23 cellular contexts compared by ENCODE assay signal in the genomic region with DNA sequence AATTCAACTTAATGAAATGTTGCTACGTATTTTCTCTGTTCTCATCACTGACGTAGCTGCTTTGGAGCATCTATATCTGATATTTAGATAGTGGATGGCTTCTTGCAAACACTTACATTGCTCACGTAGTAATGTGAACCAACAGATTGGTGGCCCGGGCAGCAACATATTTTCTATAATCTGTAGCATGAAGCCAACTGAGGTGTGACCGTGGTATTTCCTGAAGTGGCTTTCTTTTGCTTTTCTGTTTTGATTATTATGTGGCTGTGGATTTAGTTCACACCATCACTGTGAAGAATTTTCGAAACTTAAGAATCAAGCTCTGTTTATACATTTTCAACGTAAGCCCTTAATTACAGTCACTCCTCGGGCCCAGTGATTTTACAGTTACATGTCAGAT.
DNase-seq lines count a peak whose midpoint lies in the region; ATAC-seq and FAIRE-seq lines count a peak whose summit lies in the region.
"Had no signal": no experiment of that assay in that cellular context is flagged by ENCODE, and none has a peak within 500 bp of the region (broad histone marks: within the 10 kb centered on the region; RNA-seq: fewer than 3 reads in every experiment).

No MANE protein-coding gene starts in this region.

- peak; percentile 65 to 67 for ATAC-seq in natural killer cell treated with Interleukin-12 subunit alpha and Interleukin-12 subunit beta and Interleukin-15 and Interleukin-18, amount 100 ng/mL, for 72 hours
- no peak for ATAC-seq in HG03520 (IDR thresholded peaks at IDR 0.05; ENCODE audit: unreplicated experiment)
- ATAC-seq: A549, K562, Panc1, Right ventricle myocardium inferior had no signal

- H3K4me3 Mint-ChIP-seq in activated naive CD8-positive, alpha-beta T cell treated with anti-CD3 and anti-CD28 coated beads for 36 hours, result no peak overlapping the region
- H3K4me3 Mint-ChIP-seq in natural killer cell treated with Interleukin-12 subunit alpha and Interleukin-12 subunit beta and Interleukin-15 and Interleukin-18, amount 100 ng/mL, for 72 hours, result peak overlapping the region; percentile 90
- H3K4me3 Mint-ChIP-seq: CD14-positive monocyte had no signal

- peak overlapping the region; percentile 42 for H3K4me2 ChIP-seq in BLaER1
- H3K4me2 ChIP-seq: A549 had no signal

- H3K9me3 Mint-ChIP-seq in activated naive CD8-positive, alpha-beta T cell treated with anti-CD3 and anti-CD28 coated beads for 36 hours, result peaks cover 4% of the 10 kb centered on the region
- peaks cover 3% of the 10 kb centered on the region for H3K9me3 Mint-ChIP-seq in natural killer cell treated with Interleukin-12 subunit alpha and Interleukin-12 subunit beta and Interleukin-15 and Interleukin-18, amount 100 ng/mL, for 72 hours

- H3K4me3 ChIP-seq in BLaER1, result no peak overlapping the region
- H3K4me3 ChIP-seq: A549, GM23248, K562 had no signal

- H3K4me1 ChIP-seq in BLaER1, result peaks cover 77% of the 10 kb centered on the region
- H3K4me1 ChIP-seq: Caco-2 had no signal

- peaks cover 52% of the 10 kb centered on the region for H3K4me1 Mint-ChIP-seq in activated naive CD8-positive, alpha-beta T cell treated with anti-CD3 and anti-CD28 coated beads for 36 hours
- H3K4me1 Mint-ChIP-seq in natural killer cell treated with Interleukin-12 subunit alpha and Interleukin-12 subunit beta and Interleukin-15 and Interleukin-18, amount 100 ng/mL, for 72 hours (ENCODE audit: low read depth in 2 of 2), result peaks cover 74 to 76% of the 10 kb centered on the region in 2 donors

- H3K27me3 Mint-ChIP-seq in activated naive CD8-positive, alpha-beta T cell treated with anti-CD3 and anti-CD28 coated beads for 36 hours, result no peaks in the 10 kb centered on the region
- no peaks in the 10 kb centered on the region for H3K27me3 Mint-ChIP-seq in natural killer cell treated with Interleukin-12 subunit alpha and Interleukin-12 subunit beta and Interleukin-15 and Interleukin-18, amount 100 ng/mL, for 72 hours

- H3K36me3 Mint-ChIP-seq in activated naive CD8-positive, alpha-beta T cell treated with anti-CD3 and anti-CD28 coated beads for 36 hours, result peaks cover 36% of the 10 kb centered on the region
- H3K36me3 Mint-ChIP-seq in natural killer cell treated with Interleukin-12 subunit alpha and Interleukin-12 subunit beta and Interleukin-15 and Interleukin-18, amount 100 ng/mL, for 72 hours, result peaks cover 10% of the 10 kb centered on the region

- H4K20me1 ChIP-seq in BLaER1, result no peaks in the 10 kb centered on the region

- peaks cover 32% of the 10 kb centered on the region; the same call in 1 of the 2 replicates for H3K9me3 ChIP-seq in BLaER1
- H3K9me3 ChIP-seq: A549, Caco-2 had no signal

- peak; percentile 31 for FAIRE-seq in GM18507 (lab: Jason Lieb, UNC)
- FAIRE-seq: A549, K562 had no signal

- peak overlapping the region; percentile 45; the same call in 1 of the 2 replicates for H3K27ac ChIP-seq in BLaER1
- H3K27ac ChIP-seq: A549, GM23248, HL-60 had no signal

- no peak overlapping the region for H3K9ac ChIP-seq in BLaER1
- H3K9ac ChIP-seq: GM23248 had no signal

- no peak for DNase-seq in GM18507 (ENCODE audit: extremely low spot score, insufficient read length, low read depth)
- no peak for DNase-seq in activated naive CD8-positive, alpha-beta T cell treated with anti-CD3 and anti-CD28 coated beads for 36 hours
- peak; percentile 74 for DNase-seq in natural killer cell treated with Interleukin-12 subunit alpha and Interleukin-12 subunit beta and Interleukin-15 and Interleukin-18, amount 100 ng/mL, for 72 hours (ENCODE audit: low spot score)
- no peak for DNase-seq in G401 (ENCODE audit: low spot score)
- DNase-seq in foreskin melanocyte, result no peak
- DNase-seq: Caco-2, DMS153, EL, GM23248, HCEC 1CT, MV-4-11, NCI-H1417 treated with DMSO at 0.1 percent for 48 hours, NCI-H2029 treated with DMSO at 0.1 percent for 48 hours, NCI-H510A, NCI-H82 had no signal

- in situ Hi-C loops in G401 (cut with HindIII; ENCODE audit: low sequenced_read_pairs), result no loop called here

- peak overlapping the region; percentile 9 for H3K27ac Mint-ChIP-seq in activated naive CD8-positive, alpha-beta T cell treated with anti-CD3 and anti-CD28 coated beads for 36 hours
- H3K27ac Mint-ChIP-seq in natural killer cell treated with Interleukin-12 subunit alpha and Interleukin-12 subunit beta and Interleukin-15 and Interleukin-18, amount 100 ng/mL, for 72 hours, result peak overlapping the region; percentile 89 to 98

- peaks cover 17% of the 10 kb centered on the region; the same call in 1 of the 2 replicates for H3K36me3 ChIP-seq in BLaER1

- H3K27me3 ChIP-seq in BLaER1, result no peaks in the 10 kb centered on the region
